Comparison of ENCODE assay signal across 25 cellular contexts in the genomic region with DNA sequence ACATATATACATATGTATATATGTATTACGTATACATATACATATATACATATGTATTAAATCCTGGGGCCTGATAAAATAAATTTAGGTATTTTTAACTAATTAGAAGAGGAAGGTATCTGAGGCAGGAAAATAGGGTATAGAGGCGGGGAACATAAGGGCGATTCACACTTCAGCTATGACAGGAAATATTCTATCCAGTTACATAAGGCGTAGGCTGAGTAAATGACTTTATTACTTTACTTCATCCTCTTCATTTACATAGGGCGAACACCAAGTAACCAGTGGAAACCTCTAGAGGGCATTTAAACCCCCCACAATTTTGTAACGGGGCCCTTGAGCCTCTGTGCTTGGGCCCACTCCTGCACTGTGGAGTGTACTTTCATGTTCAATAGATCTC.
DNase-seq lines count a peak whose midpoint lies in the region; ATAC-seq, FAIRE-seq and TF ChIP-seq lines count a peak whose summit lies in the region.
"Had no signal": no experiment of that assay in that cellular context is flagged by ENCODE, and none has a peak within 500 bp of the region (broad histone marks: within the 10 kb centered on the region; RNA-seq: fewer than 3 reads in every experiment).

No MANE protein-coding gene starts in this region.

- no peaks in the 10 kb centered on the region for H3K9me3 Mint-ChIP-seq in activated naive CD4-positive, alpha-beta T cell treated with anti-CD3 and anti-CD28 coated beads for 36 hours
- H3K9me3 Mint-ChIP-seq: CD14-positive monocyte; CD4-positive, alpha-beta memory T cell; CD8-positive, alpha-beta memory T cell had no signal

- TF ChIP-seq CTCF in Panc1 (IDR thresholded peaks at IDR 0.05) (0 out of 2 replicates have a peak, but pooled peaks have one; percentile 6), mucosa of descending colon (IDR thresholded peaks at IDR 0.05) (no peak)

- no TSS peak for BruUV-seq in Panc1 (replicated peaks; lab: Mats Ljungman, UMichigan)

- H3K4me1 Mint-ChIP-seq in activated naive CD4-positive, alpha-beta T cell treated with anti-CD3 and anti-CD28 coated beads for 36 hours (ENCODE audit: low read depth): no peaks in the 10 kb centered on the region
- H3K4me1 Mint-ChIP-seq: CD4-positive, alpha-beta memory T cell; CD8-positive, alpha-beta memory T cell had no signal

- H3K27me3 Mint-ChIP-seq in activated naive CD4-positive, alpha-beta T cell treated with anti-CD3 and anti-CD28 coated beads for 36 hours (ENCODE audit: low read depth): peaks cover 4% of the 10 kb centered on the region

- H3K4me3 ChIP-seq in Panc1 (ENCODE audit: low read depth in 2 of 2, low read length in 2 of 2) (no peak overlapping the region), mucosa of descending colon (no peak overlapping the region)
- H3K4me3 ChIP-seq: A549, BLaER1 had no signal

- in situ Hi-C loops in Panc1 (cut with HindIII; ENCODE audit: low pct_unique_long_range_greater_than_20kb, low sequenced_read_pairs): no loop called here

- peak overlapping the region; percentile 80; the same call in 1 of the 2 replicates for H3K27ac ChIP-seq in Panc1 (ENCODE audit: low read length)
- H3K27ac ChIP-seq: 22Rv1, A549, BLaER1 had no signal

- H3K36me3 ChIP-seq in Panc1 (ENCODE audit: control insufficient read depth, insufficient read depth, low read length) (no peaks in the 10 kb centered on the region), mucosa of descending colon (ENCODE audit: low read depth) (no peaks in the 10 kb centered on the region)
- H3K36me3 ChIP-seq: BE2C, BLaER1 had no signal

- POLR2A ChIA-PET in Panc1 (lab: Charles Lee): interaction anchor here (0.7 to 1.0 kb wide), 2 partner anchors 84 to 253 kb away, joined by 3 read pairs; no protein-coding TSS in a partner anchor

- no peaks in the 10 kb centered on the region for H3K9me3 ChIP-seq in Panc1 (ENCODE audit: control insufficient read depth, insufficient read depth, low read depth, low read length)
- H3K9me3 ChIP-seq in mucosa of descending colon: no peaks in the 10 kb centered on the region
- H3K9me3 ChIP-seq: A549, BE2C, BLaER1 had no signal

- H3K36me3 Mint-ChIP-seq in activated naive CD4-positive, alpha-beta T cell treated with anti-CD3 and anti-CD28 coated beads for 36 hours (ENCODE audit: low read depth): no peaks in the 10 kb centered on the region
- H3K36me3 Mint-ChIP-seq: CD14-positive monocyte; CD4-positive, alpha-beta memory T cell; CD4-positive, CD25-positive, alpha-beta regulatory T cell; CD8-positive, alpha-beta memory T cell had no signal

- no peak overlapping the region for H3K4me3 Mint-ChIP-seq in activated naive CD4-positive, alpha-beta T cell treated with anti-CD3 and anti-CD28 coated beads for 36 hours
- H3K4me3 Mint-ChIP-seq: CD14-positive monocyte; CD4-positive, alpha-beta memory T cell; CD8-positive, alpha-beta memory T cell had no signal

- FAIRE-seq in G401.6 (lab: Jason Lieb, UNC): peak; percentile 92
- peak; percentile 95 for FAIRE-seq in endometrium (lab: Jason Lieb, UNC)
- FAIRE-seq: A549, GM12891 had no signal

- DNase-seq in Panc1 (ENCODE audit: low read depth, low spot score) (no peak), mucosa of descending colon (no peak), NCI-H524 treated with DMSO at 0.1 percent for 48 hours (lab: John Stamatoyannopoulos, UW) (no peak)
- no peak for DNase-seq in activated naive CD4-positive, alpha-beta T cell treated with anti-CD3 and anti-CD28 coated beads for 36 hours
- DNase-seq: BE2C; C1 segment of cervical spinal cord; CD4-positive, alpha-beta memory T cell; CD4-positive, CD25-positive, alpha-beta regulatory T cell; CD8-positive, alpha-beta memory T cell; COR-L47; DMS 273 treated with DMSO at 0.1 percent for 48 hours; DMS153; DMS53; DMS79; DND-41; EL; GF-D8 had no signal

- no peaks in the 10 kb centered on the region for H3K27me3 ChIP-seq in Panc1 (ENCODE audit: control insufficient read depth, insufficient read depth, low read length)
- H3K27me3 ChIP-seq: BE2C, BLaER1 had no signal

- H3K4me1 ChIP-seq in Panc1 (ENCODE audit: control insufficient read depth, insufficient read depth, low read length): peaks cover 18% of the 10 kb centered on the region
- no peaks in the 10 kb centered on the region for H3K4me1 ChIP-seq in mucosa of descending colon (ENCODE audit: low read depth)
- H3K4me1 ChIP-seq: BE2C, BLaER1 had no signal

- ATAC-seq in Panc1 (no peak), mucosa of descending colon (peak; percentile 53), GM18858 (IDR thresholded peaks at IDR 0.05; ENCODE audit: unreplicated experiment) (no peak)
- ATAC-seq: A549 had no signal

- H3K27ac Mint-ChIP-seq in activated naive CD4-positive, alpha-beta T cell treated with anti-CD3 and anti-CD28 coated beads for 36 hours: no peak overlapping the region
- H3K27ac Mint-ChIP-seq: CD14-positive monocyte; CD4-positive, alpha-beta memory T cell; CD4-positive, CD25-positive, alpha-beta regulatory T cell; CD8-positive, alpha-beta memory T cell had no signal

- CTCF ChIA-PET in Panc1 (lab: Charles Lee): no interaction called here
- CTCF ChIA-PET in activated naive CD4-positive, alpha-beta T cell treated with anti-CD3 and anti-CD28 coated beads for 36 hours (lab: Charles Lee): interaction anchor here (2.7 kb wide), 1 partner anchor 260 kb away, joined by 12 read pairs; no protein-coding TSS in a partner anchor

- intact Hi-C loops in Panc1 (cut with micrococcal nuclease; ENCODE audit: unreplicated experiment) (loop anchor here (10.0 kb wide), 1 partner anchor 362 kb away; no protein-coding TSS in a partner anchor), mucosa of descending colon (cut with DNase I, micrococcal nuclease) (no loop called here)
- intact Hi-C loops in activated naive CD4-positive, alpha-beta T cell treated with anti-CD3 and anti-CD28 coated beads for 36 hours (cut with micrococcal nuclease): loop anchor here (10.0 kb wide), 2 partner anchors 372 to 822 kb away; no protein-coding TSS in a partner anchor

Comparison
In these comparisons a context has a peak if more than half of its experiments do, and no peak if none do; other contexts are left out.
1. intact Hi-C loops: an anchor here in Panc1 (10.0 kb wide) and activated naive CD4-positive, alpha-beta T cell treated with anti-CD3 and anti-CD28 coated beads for 36 hours (10.0 kb wide); none called in mucosa of descending colon.